15 cellular contexts compared by ENCODE assay signal in the genomic region with DNA sequence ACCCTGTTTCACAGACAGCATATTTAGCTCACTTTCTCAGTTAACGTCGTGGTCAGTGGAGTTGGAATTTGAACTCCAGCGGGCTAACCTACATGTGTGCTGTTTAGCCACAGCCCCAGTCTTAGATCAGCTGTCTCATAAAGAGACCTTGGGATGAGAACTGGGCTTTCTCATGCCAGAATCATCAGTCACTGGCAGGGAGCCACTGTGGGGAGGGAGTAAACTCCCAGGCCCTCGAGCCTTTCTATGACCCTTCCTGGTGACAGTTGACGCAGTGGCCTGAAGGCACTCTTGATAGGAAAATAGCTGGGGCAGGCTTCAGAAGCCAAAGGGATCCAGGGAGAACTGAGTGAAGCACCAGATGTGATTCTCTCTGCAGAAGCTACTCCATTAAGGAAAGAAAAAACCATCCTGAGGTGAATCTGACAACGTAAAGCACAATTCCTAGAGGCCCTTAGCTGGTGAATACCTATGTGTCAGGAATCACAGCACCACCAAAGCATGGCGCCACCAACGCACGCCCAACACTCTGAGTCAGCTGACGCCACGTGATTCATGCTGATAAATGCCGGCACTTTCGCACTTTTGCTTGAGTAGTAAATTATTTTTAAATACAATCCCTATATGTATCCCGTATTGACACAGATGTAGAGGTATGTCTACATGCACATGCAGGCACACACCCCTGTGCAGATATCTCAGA.
A peak's percentile ranks its signal among the peaks of the same experiment; 100 is the strongest.
DNase-seq lines count a peak whose midpoint lies in the region; ATAC-seq and TF ChIP-seq lines count a peak whose summit lies in the region.
"Had no signal": no experiment of that assay in that cellular context is flagged by ENCODE, and none has a peak within 500 bp of the region (broad histone marks: within the 10 kb centered on the region; RNA-seq: fewer than 3 reads in every experiment).

No MANE protein-coding gene starts in this region.

- H3K36me3 ChIP-seq in RWPE2 (ENCODE audit: low read depth) (no peaks in the 10 kb centered on the region), testis (ENCODE audit: low read depth, missing control alignments) (no peaks in the 10 kb centered on the region)
- H3K36me3 ChIP-seq: colonic mucosa, stomach had no signal

- ATAC-seq in RWPE2 (ENCODE audit: low read depth) (peak; percentile 27; the same call in 1 of the 3 replicates), HG03442 (IDR thresholded peaks at IDR 0.05; ENCODE audit: unreplicated experiment) (no peak)
- ATAC-seq: activated T-cell treated with anti-CD3 and anti-CD28 coated beads, Interleukin-2, amount 50 U/mL, for 72 hours had no signal

- no peak overlapping the region for H3K27ac ChIP-seq in RWPE2 (ENCODE audit: poor library complexity, severe bottlenecking)
- no peak overlapping the region for H3K27ac ChIP-seq in testis
- H3K27ac ChIP-seq: 22Rv1, colonic mucosa, stomach had no signal

- WGBS in testis, 2 donors, result 68 to 79% methylated on average over 13 to 14 of the region's 14 CpGs

- TF ChIP-seq POLR2A in testis (IDR thresholded peaks at IDR 0.05), result no peak

- H3K27me3 ChIP-seq in RWPE2 (ENCODE audit: insufficient read depth, poor library complexity, severe bottlenecking) (no peaks in the 10 kb centered on the region), testis (no peaks in the 10 kb centered on the region)
- H3K27me3 ChIP-seq: colonic mucosa, stomach had no signal

- peak; percentile 4 for DNase-seq in DMS 273 (lab: John Stamatoyannopoulos, UW; ENCODE audit: unreplicated experiment)
- DNase-seq in DMS 273 treated with DMSO at 0.1 percent for 48 hours (lab: John Stamatoyannopoulos, UW), result no peak
- no peak for DNase-seq in RWPE2 (ENCODE audit: low spot score)
- DNase-seq in fibroblast of pulmonary artery (ENCODE audit: low read depth), result peak; percentile 2
- peak; percentile 59 for DNase-seq in testis
- DNase-seq in NCI-H345 treated with DMSO at 0.1 percent for 48 hours (lab: John Stamatoyannopoulos, UW; ENCODE audit: unreplicated experiment), result no peak
- no peak for DNase-seq in SW480 (ENCODE audit: low spot score)
- DNase-seq: activated CD4-positive, alpha-beta T cell treated with anti-CD3 and anti-CD28 coated beads, Interleukin-2, amount 50 U/mL, for 48 hours; activated T-cell treated with anti-CD3 and anti-CD28 coated beads, Interleukin-2, amount 50 U/mL, for 72 hours; colonic mucosa; NCI-H2107; occipital lobe; stomach had no signal

- H3K9me3 ChIP-seq in RWPE2 (ENCODE audit: severe bottlenecking) (no peaks in the 10 kb centered on the region), testis (no peaks in the 10 kb centered on the region)
- H3K9me3 ChIP-seq: colonic mucosa had no signal

- H3K4me1 ChIP-seq in RWPE2 (ENCODE audit: insufficient read depth, poor library complexity, severe bottlenecking), result no peaks in the 10 kb centered on the region
- H3K4me1 ChIP-seq in testis, result no peaks in the 10 kb centered on the region
- H3K4me1 ChIP-seq: colonic mucosa, stomach had no signal

- no peak for TF ChIP-seq CTCF in RWPE2 (IDR thresholded peaks at IDR 0.05; ENCODE audit: poor library complexity, severe bottlenecking)
- no peak for TF ChIP-seq CTCF in fibroblast of pulmonary artery (IDR thresholded peaks at IDR 0.05; ENCODE audit: low read length, missing control alignments)
- TF ChIP-seq CTCF in testis (IDR thresholded peaks at IDR 0.05), result no peak

- intact Hi-C loops in testis (cut with DNase I; ENCODE audit: low total_unique reads), result no loop called here

- H3K4me3 ChIP-seq in RWPE2 (ENCODE audit: severe bottlenecking), result no peak overlapping the region
- no peak overlapping the region for H3K4me3 ChIP-seq in fibroblast of pulmonary artery (replicated peaks; ENCODE audit: low read depth, low read length)
- H3K4me3 ChIP-seq in testis, result no peak overlapping the region
- H3K4me3 ChIP-seq: colonic mucosa, stomach had no signal

Comparison
In these comparisons a context has a peak if more than half of its experiments do, and no peak if none do; other contexts are left out.
1. DNase-seq: peak in DMS 273 (single experiment), fibroblast of pulmonary artery (single experiment) and testis (single experiment); none in DMS 273 treated with DMSO at 0.1 percent for 48 hours (single experiment), RWPE2 (single experiment), NCI-H345 treated with DMSO at 0.1 percent for 48 hours (single experiment) and SW480 (single experiment).